In the genomic region with DNA sequence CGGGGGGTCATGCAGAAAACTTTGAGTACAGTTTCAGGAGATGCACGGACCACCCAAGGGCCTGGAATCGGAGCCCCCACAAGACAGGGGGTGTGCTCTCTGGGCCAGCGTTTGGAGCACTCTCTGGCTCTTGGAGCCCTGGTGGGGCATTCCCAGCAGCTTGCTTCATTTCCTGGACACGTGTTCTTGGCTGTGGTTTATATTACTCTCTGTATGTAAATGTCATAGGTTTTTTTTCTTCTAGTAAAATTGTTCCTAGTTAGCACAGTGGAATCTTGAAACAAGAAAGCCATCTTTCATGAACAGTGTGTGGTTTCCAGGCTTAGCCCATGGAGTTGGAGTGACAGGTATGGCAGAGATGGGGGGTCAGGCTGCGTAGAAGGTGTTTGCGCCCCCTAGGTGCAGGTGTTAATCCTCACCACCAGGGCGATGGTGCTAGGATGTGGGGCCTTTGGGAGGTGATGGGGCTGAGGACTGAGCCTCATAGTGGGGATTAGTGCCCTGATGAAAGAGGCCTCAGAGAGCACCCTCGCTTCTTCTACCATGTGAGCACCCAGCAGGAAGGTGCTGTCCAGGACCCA, we compare ENCODE assay signal across 9 cellular contexts.
DNase-seq lines count a peak whose midpoint lies in the region; ATAC-seq, FAIRE-seq and TF ChIP-seq lines count a peak whose summit lies in the region.
"Had no signal": no experiment of that assay in that cellular context is flagged by ENCODE, and none has a peak within 500 bp of the region (broad histone marks: within the 10 kb centered on the region; RNA-seq: fewer than 3 reads in every experiment).

No MANE protein-coding gene starts in this region.

- ATAC-seq in GM19023 (IDR thresholded peaks at IDR 0.05; ENCODE audit: unreplicated experiment): no peak
- ATAC-seq in GM21528 (IDR thresholded peaks at IDR 0.05; ENCODE audit: low FRiP score, unreplicated experiment): no peak
- no peak for ATAC-seq in GM18870 (IDR thresholded peaks at IDR 0.05; ENCODE audit: unreplicated experiment)

- H3K4me3 ChIP-seq in fibroblast of the aortic adventitia (ENCODE audit: low read depth, low read length): no peak overlapping the region

- peak; percentile 46 for TF ChIP-seq CTCF in fibroblast of the aortic adventitia (IDR thresholded peaks at IDR 0.05; ENCODE audit: insufficient read depth, low read length)

- FAIRE-seq in RCC 7860 (lab: Jason Lieb, UNC): no peak
- FAIRE-seq: GM18507 had no signal

- DNase-seq in A172 (ENCODE audit: low spot score): peak; percentile 69
- peak; percentile 20 for DNase-seq in GM04503 (ENCODE audit: low read depth)
- peak; percentile 18 for DNase-seq in RCC 7860 (ENCODE audit: low spot score)
- peak; percentile 79 for DNase-seq in fibroblast of the aortic adventitia (ENCODE audit: low read depth)
- DNase-seq in SIG-M5 (lab: John Stamatoyannopoulos, UW): no peak
